In genomic region chr9:123470121-123470851, GRCh38 we compare ENCODE assay signal across 1 cellular context.
TF ChIP-seq lines count a peak whose summit lies in the region.

No MANE protein-coding gene starts in this region.

TF ChIP-seq in HepG2, 621 proteins besides CTCF, POLR2A, EP300 and RAD21 (continued from another document and continues in another):
- TF ChIP-seq, protein P1, sequence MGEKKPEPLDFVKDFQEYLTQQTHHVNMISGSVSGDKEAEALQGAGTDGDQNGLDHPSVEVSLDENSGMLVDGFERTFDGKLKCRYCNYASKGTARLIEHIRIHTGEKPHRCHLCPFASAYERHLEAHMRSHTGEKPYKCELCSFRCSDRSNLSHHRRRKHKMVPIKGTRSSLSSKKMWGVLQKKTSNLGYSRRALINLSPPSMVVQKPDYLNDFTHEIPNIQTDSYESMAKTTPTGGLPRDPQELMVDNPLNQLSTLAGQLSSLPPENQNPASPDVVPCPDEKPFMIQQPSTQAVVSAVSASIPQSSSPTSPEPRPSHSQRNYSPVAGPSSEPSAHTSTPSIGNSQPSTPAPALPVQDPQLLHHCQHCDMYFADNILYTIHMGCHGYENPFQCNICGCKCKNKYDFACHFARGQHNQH (CRISPR knock-in tag; IDR thresholded peaks at IDR 0.05) = peak; percentile 73
- TF ChIP-seq SRF (IDR thresholded peaks at IDR 0.05; ENCODE audit: low read depth, low read length) (no peak), NR2F2 (IDR thresholded peaks at IDR 0.05; ENCODE audit: borderline replicate concordance, low read depth) (peak; percentile 73; the same call in 1 of the 2 replicates), NR2F1 (CRISPR knock-in tag; IDR thresholded peaks at IDR 0.05) (no peak), RXRA (CRISPR knock-in tag; IDR thresholded peaks at IDR 0.05) (peak; percentile 76), U2AF2 (IDR thresholded peaks at IDR 0.05; ENCODE audit: low read depth, low read length) (no peak), ZNF746 (CRISPR knock-in tag; IDR thresholded peaks at IDR 0.05) (0 out of 2 replicates have a peak, but pooled peaks have one; percentile 50), HDAC1 (CRISPR knock-in tag; IDR thresholded peaks at IDR 0.05) (peak; percentile 59; the same call in 1 of the 2 replicates), ATM (IDR thresholded peaks at IDR 0.05; ENCODE audit: borderline replicate concordance) (no peak), MTF2 (CRISPR knock-in tag; IDR thresholded peaks at IDR 0.05; ENCODE audit: borderline replicate concordance) (no peak), ZEB1 (IDR thresholded peaks at IDR 0.05; ENCODE audit: insufficient replicate concordance, low read depth) (peak; percentile 52), PCBP2 (optimal IDR thresholded peaks at IDR 0.05; ENCODE audit: low read depth, low read length, poor library complexity, severe bottlenecking) (no peak), JUN (CRISPR knock-in tag; IDR thresholded peaks at IDR 0.05) (peak; percentile 80), RBAK (CRISPR knock-in tag; IDR thresholded peaks at IDR 0.05) (no peak), RORA (CRISPR knock-in tag; IDR thresholded peaks at IDR 0.05) (no peak), JARID2 (CRISPR knock-in tag; IDR thresholded peaks at IDR 0.05; ENCODE audit: insufficient replicate concordance) (peak; percentile 49), BATF2 (CRISPR knock-in tag; IDR thresholded peaks at IDR 0.05) (no peak), ZNF549 (CRISPR knock-in tag; IDR thresholded peaks at IDR 0.05) (no peak), IRF2 (CRISPR knock-in tag; IDR thresholded peaks at IDR 0.05) (peak; percentile 34; the same call in 1 of the 2 replicates), CREB1 (IDR thresholded peaks at IDR 0.05) (no peak; the same call in 1 of the 2 replicates), CREB1 (CRISPR knock-in tag; IDR thresholded peaks at IDR 0.05) (peak; percentile 80), ZFP36 (IDR thresholded peaks at IDR 0.05; ENCODE audit: borderline replicate concordance, low read depth, low read length, partially characterized antibody) (no peak), RNF2 (conservative IDR thresholded peaks at IDR 0.05; ENCODE audit: low read depth) (peak; percentile 56; the same call in 1 of the 2 replicates), MIXL1 (CRISPR knock-in tag; IDR thresholded peaks at IDR 0.05) (peak; percentile 68; the same call in 1 of the 2 replicates), ZNF710 (CRISPR knock-in tag; IDR thresholded peaks at IDR 0.05; ENCODE audit: borderline replicate concordance) (peak; percentile 18; the same call in 1 of the 2 replicates), ZFX (CRISPR knock-in tag; IDR thresholded peaks at IDR 0.05; ENCODE audit: low read depth) (peak; percentile 70), ZBTB25 (CRISPR knock-in tag; IDR thresholded peaks at IDR 0.05) (peak; percentile 51; the same call in 1 of the 2 replicates), STAT5B (CRISPR knock-in tag; IDR thresholded peaks at IDR 0.05) (peak; percentile 33; the same call in 1 of the 2 replicates), MNT (IDR thresholded peaks at IDR 0.05) (peak; percentile 68), ZNF10 (CRISPR knock-in tag; IDR thresholded peaks at IDR 0.05; ENCODE audit: borderline replicate concordance, low read depth) (no peak), MTA1 (CRISPR knock-in tag; IDR thresholded peaks at IDR 0.05; ENCODE audit: borderline replicate concordance) (peak; percentile 88; the same call in 1 of the 2 replicates), ZNF792 (CRISPR knock-in tag; IDR thresholded peaks at IDR 0.05) (peak; percentile 50; the same call in 1 of the 2 replicates), ZNF264 (CRISPR knock-in tag; IDR thresholded peaks at IDR 0.05) (peak; percentile 30; the same call in 1 of the 2 replicates), ZNF816 (CRISPR knock-in tag; IDR thresholded peaks at IDR 0.05; ENCODE audit: borderline replicate concordance) (peak; percentile 56; the same call in 1 of the 2 replicates), SNAPC2 (CRISPR knock-in tag; IDR thresholded peaks at IDR 0.05) (peak; percentile 51; the same call in 1 of the 2 replicates), NRL (CRISPR knock-in tag; IDR thresholded peaks at IDR 0.05; ENCODE audit: borderline replicate concordance) (0 out of 2 replicates have a peak, but pooled peaks have one; percentile 22), BCL3 (CRISPR knock-in tag; IDR thresholded peaks at IDR 0.05) (no peak), ATF2 (CRISPR knock-in tag; IDR thresholded peaks at IDR 0.05) (peak; percentile 84), GPN1 (CRISPR knock-in tag; IDR thresholded peaks at IDR 0.05; ENCODE audit: borderline replicate concordance) (no peak), ZNF121 (CRISPR knock-in tag; IDR thresholded peaks at IDR 0.05) (no peak), ZNF205 (CRISPR knock-in tag; IDR thresholded peaks at IDR 0.05) (peak; percentile 99), TFAP4 (IDR thresholded peaks at IDR 0.05; ENCODE audit: borderline replicate concordance, low read depth) (peak; percentile 89), ZNF891 (CRISPR knock-in tag; IDR thresholded peaks at IDR 0.05) (0 out of 2 replicates have a peak, but pooled peaks have one; percentile 64)
- TF ChIP-seq, protein P2, sequence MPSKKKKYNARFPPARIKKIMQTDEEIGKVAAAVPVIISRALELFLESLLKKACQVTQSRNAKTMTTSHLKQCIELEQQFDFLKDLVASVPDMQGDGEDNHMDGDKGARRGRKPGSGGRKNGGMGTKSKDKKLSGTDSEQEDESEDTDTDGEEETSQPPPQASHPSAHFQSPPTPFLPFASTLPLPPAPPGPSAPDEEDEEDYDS (CRISPR knock-in tag; IDR thresholded peaks at IDR 0.05) = peak; percentile 51; the same call in 1 of the 2 replicates
- TF ChIP-seq, protein P3, sequence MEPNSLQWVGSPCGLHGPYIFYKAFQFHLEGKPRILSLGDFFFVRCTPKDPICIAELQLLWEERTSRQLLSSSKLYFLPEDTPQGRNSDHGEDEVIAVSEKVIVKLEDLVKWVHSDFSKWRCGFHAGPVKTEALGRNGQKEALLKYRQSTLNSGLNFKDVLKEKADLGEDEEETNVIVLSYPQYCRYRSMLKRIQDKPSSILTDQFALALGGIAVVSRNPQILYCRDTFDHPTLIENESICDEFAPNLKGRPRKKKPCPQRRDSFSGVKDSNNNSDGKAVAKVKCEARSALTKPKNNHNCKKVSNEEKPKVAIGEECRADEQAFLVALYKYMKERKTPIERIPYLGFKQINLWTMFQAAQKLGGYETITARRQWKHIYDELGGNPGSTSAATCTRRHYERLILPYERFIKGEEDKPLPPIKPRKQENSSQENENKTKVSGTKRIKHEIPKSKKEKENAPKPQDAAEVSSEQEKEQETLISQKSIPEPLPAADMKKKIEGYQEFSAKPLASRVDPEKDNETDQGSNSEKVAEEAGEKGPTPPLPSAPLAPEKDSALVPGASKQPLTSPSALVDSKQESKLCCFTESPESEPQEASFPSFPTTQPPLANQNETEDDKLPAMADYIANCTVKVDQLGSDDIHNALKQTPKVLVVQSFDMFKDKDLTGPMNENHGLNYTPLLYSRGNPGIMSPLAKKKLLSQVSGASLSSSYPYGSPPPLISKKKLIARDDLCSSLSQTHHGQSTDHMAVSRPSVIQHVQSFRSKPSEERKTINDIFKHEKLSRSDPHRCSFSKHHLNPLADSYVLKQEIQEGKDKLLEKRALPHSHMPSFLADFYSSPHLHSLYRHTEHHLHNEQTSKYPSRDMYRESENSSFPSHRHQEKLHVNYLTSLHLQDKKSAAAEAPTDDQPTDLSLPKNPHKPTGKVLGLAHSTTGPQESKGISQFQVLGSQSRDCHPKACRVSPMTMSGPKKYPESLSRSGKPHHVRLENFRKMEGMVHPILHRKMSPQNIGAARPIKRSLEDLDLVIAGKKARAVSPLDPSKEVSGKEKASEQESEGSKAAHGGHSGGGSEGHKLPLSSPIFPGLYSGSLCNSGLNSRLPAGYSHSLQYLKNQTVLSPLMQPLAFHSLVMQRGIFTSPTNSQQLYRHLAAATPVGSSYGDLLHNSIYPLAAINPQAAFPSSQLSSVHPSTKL (CRISPR knock-in tag; IDR thresholded peaks at IDR 0.05) = peak; percentile 90
- TF ChIP-seq, protein P4, sequence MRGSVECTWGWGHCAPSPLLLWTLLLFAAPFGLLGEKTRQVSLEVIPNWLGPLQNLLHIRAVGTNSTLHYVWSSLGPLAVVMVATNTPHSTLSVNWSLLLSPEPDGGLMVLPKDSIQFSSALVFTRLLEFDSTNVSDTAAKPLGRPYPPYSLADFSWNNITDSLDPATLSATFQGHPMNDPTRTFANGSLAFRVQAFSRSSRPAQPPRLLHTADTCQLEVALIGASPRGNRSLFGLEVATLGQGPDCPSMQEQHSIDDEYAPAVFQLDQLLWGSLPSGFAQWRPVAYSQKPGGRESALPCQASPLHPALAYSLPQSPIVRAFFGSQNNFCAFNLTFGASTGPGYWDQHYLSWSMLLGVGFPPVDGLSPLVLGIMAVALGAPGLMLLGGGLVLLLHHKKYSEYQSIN (CRISPR knock-in tag; IDR thresholded peaks at IDR 0.05; ENCODE audit: borderline replicate concordance) = no peak
- TF ChIP-seq, protein P5, sequence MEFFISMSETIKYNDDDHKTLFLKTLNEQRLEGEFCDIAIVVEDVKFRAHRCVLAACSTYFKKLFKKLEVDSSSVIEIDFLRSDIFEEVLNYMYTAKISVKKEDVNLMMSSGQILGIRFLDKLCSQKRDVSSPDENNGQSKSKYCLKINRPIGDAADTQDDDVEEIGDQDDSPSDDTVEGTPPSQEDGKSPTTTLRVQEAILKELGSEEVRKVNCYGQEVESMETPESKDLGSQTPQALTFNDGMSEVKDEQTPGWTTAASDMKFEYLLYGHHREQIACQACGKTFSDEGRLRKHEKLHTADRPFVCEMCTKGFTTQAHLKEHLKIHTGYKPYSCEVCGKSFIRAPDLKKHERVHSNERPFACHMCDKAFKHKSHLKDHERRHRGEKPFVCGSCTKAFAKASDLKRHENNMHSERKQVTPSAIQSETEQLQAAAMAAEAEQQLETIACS (CRISPR knock-in tag; IDR thresholded peaks at IDR 0.05) = no peak
- TF ChIP-seq, protein P6, sequence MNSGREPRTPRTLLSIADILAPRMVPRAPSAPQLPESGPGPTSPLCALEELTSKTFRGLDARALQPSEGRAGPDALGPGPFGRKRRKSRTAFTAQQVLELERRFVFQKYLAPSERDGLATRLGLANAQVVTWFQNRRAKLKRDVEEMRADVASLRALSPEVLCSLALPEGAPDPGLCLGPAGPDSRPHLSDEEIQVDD (CRISPR knock-in tag; IDR thresholded peaks at IDR 0.05; ENCODE audit: borderline replicate concordance) = no peak
